ENCODE assay signal across 8 cellular contexts in genomic region chr2:217886720-217887309, GRCh38.
DNase-seq lines count a peak whose midpoint lies in the region; ATAC-seq and TF ChIP-seq lines count a peak whose summit lies in the region.

No MANE protein-coding gene starts in this region.

- no peaks in the 10 kb centered on the region for H3K4me1 ChIP-seq in OCI-LY1 (ENCODE audit: insufficient read depth, low read length, severe bottlenecking)

- H3K36me3 ChIP-seq in OCI-LY1 (ENCODE audit: insufficient read depth, low read length) (no peaks in the 10 kb centered on the region), neural cell (ENCODE audit: insufficient read depth, low read length) (no peaks in the 10 kb centered on the region)

- H2AFZ ChIP-seq in OCI-LY1 (ENCODE audit: low read length) = no peak overlapping the region
- no peak overlapping the region for H2AFZ ChIP-seq in neural cell (ENCODE audit: low read depth, low read length)

- no peaks in the 10 kb centered on the region for H3K79me2 ChIP-seq in OCI-LY1 (ENCODE audit: insufficient read depth, low read length)
- H3K79me2 ChIP-seq in neural cell (replicated peaks; ENCODE audit: insufficient read depth, low read length) = no peaks in the 10 kb centered on the region

- H3K27ac ChIP-seq in OCI-LY1 (ENCODE audit: low read depth, low read length, poor library complexity, severe bottlenecking) (no peak overlapping the region), neural cell (ENCODE audit: low read length) (no peak overlapping the region)

- H3K4me2 ChIP-seq in OCI-LY1 (ENCODE audit: low read length) = no peak overlapping the region
- H3K4me2 ChIP-seq in neural cell (ENCODE audit: low read length) = no peak overlapping the region

- DNase-seq in activated T-cell treated with anti-CD3 and anti-CD28 coated beads, Interleukin-2, amount 50 U/mL, for 1 hour = peak; percentile 58
- DNase-seq in fibroblast of gingiva (ENCODE audit: low read depth) = peak; percentile 51
- DNase-seq in stimulated activated naive CD8-positive, alpha-beta T cell treated with anti-CD3 and anti-CD28 coated beads, Interleukin-15, Interleukin-2, amounts not matched to agents 100 U/mL and 50 U/mL, for 24 hours = peak; percentile 76

- H4K20me1 ChIP-seq in OCI-LY1 (ENCODE audit: insufficient read depth, low read length) (no peaks in the 10 kb centered on the region), neural cell (ENCODE audit: insufficient read depth) (no peaks in the 10 kb centered on the region)

- H3K9ac ChIP-seq in OCI-LY1 (ENCODE audit: low read length) (no peak overlapping the region), neural cell (ENCODE audit: low read length) (no peak overlapping the region)

- H3K4me3 ChIP-seq in OCI-LY1 (ENCODE audit: low read depth, low read length, poor library complexity, severe bottlenecking) (no peak overlapping the region), neural cell (ENCODE audit: low read length) (no peak overlapping the region)

- no peaks in the 10 kb centered on the region for H3F3A ChIP-seq in OCI-LY1 (ENCODE audit: insufficient read depth, low read length)
- H3F3A ChIP-seq in neural cell (ENCODE audit: insufficient read depth, low read length, poor library complexity, severe bottlenecking) = no peaks in the 10 kb centered on the region

- H3K9me2 ChIP-seq in OCI-LY1 (ENCODE audit: low read depth, low read length) (no peaks in the 10 kb centered on the region), neural cell (ENCODE audit: insufficient read depth, low read length) (no peaks in the 10 kb centered on the region)

- TF ChIP-seq EP300 in neural cell (conservative IDR thresholded peaks at IDR 0.05; ENCODE audit: poor library complexity, severe bottlenecking) = no peak

- H3K27me3 ChIP-seq in OCI-LY1 (ENCODE audit: insufficient read depth, low read length) (no peaks in the 10 kb centered on the region), neural cell (ENCODE audit: insufficient read depth, low read depth, low read length) (no peaks in the 10 kb centered on the region)

- TF ChIP-seq CTCF in GM12872 (IDR thresholded peaks at IDR 0.05; ENCODE audit: insufficient read depth, low read depth, low read length) (peak; percentile 87), OCI-LY1 (IDR thresholded peaks at IDR 0.05; ENCODE audit: low read length) (peak; percentile 77), neural cell (IDR thresholded peaks at IDR 0.05; ENCODE audit: poor library complexity, severe bottlenecking) (peak; percentile 82)

- ATAC-seq in HG03521 (IDR thresholded peaks at IDR 0.05; ENCODE audit: unreplicated experiment) (peak; percentile 60), GM21529 (IDR thresholded peaks at IDR 0.05; ENCODE audit: unreplicated experiment) (no peak)
- ATAC-seq in stimulated activated naive CD8-positive, alpha-beta T cell treated with anti-CD3 and anti-CD28 coated beads, Interleukin-15, Interleukin-2, amounts not matched to agents 100 U/mL and 50 U/mL, for 24 hours = peak; percentile 53

- H3K9me3 ChIP-seq in OCI-LY1 (ENCODE audit: low read length) (no peaks in the 10 kb centered on the region), neural cell (ENCODE audit: low read length) (no peaks in the 10 kb centered on the region)

- TF ChIP-seq RAD21 in neural cell (conservative IDR thresholded peaks at IDR 0.05) = peak; percentile 82

TF ChIP-seq in neural cell, 6 proteins besides CTCF, POLR2A, EP300 and RAD21:
- TF ChIP-seq SMC3 (conservative IDR thresholded peaks at IDR 0.05; ENCODE audit: poor library complexity) (peak; percentile 93), POLR2AphosphoS5 (IDR thresholded peaks at IDR 0.05) (no peak), TAF1 (IDR thresholded peaks at IDR 0.05; ENCODE audit: low read depth) (no peak), EZH2 (IDR thresholded peaks at IDR 0.05; ENCODE audit: borderline replicate concordance, insufficient read depth, low read length, poor library complexity, severe bottlenecking) (no peak), MXI1 (conservative IDR thresholded peaks at IDR 0.05; ENCODE audit: poor library complexity, severe bottlenecking) (no peak)
- TF ChIP-seq, protein P1, sequence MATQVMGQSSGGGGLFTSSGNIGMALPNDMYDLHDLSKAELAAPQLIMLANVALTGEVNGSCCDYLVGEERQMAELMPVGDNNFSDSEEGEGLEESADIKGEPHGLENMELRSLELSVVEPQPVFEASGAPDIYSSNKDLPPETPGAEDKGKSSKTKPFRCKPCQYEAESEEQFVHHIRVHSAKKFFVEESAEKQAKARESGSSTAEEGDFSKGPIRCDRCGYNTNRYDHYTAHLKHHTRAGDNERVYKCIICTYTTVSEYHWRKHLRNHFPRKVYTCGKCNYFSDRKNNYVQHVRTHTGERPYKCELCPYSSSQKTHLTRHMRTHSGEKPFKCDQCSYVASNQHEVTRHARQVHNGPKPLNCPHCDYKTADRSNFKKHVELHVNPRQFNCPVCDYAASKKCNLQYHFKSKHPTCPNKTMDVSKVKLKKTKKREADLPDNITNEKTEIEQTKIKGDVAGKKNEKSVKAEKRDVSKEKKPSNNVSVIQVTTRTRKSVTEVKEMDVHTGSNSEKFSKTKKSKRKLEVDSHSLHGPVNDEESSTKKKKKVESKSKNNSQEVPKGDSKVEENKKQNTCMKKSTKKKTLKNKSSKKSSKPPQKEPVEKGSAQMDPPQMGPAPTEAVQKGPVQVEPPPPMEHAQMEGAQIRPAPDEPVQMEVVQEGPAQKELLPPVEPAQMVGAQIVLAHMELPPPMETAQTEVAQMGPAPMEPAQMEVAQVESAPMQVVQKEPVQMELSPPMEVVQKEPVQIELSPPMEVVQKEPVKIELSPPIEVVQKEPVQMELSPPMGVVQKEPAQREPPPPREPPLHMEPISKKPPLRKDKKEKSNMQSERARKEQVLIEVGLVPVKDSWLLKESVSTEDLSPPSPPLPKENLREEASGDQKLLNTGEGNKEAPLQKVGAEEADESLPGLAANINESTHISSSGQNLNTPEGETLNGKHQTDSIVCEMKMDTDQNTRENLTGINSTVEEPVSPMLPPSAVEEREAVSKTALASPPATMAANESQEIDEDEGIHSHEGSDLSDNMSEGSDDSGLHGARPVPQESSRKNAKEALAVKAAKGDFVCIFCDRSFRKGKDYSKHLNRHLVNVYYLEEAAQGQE (IDR thresholded peaks at IDR 0.05; ENCODE audit: borderline replicate concordance) = no peak
